16 cellular contexts compared by ENCODE assay signal in genomic region chr3:56914646-56915045, GRCh38.
DNase-seq lines count a peak whose midpoint lies in the region; ATAC-seq and TF ChIP-seq lines count a peak whose summit lies in the region.
"Had no signal": no experiment of that assay in that cellular context is flagged by ENCODE, and none has a peak within 500 bp of the region (broad histone marks: within the 10 kb centered on the region; RNA-seq: fewer than 3 reads in every experiment).

No MANE protein-coding gene starts in this region.

- intact Hi-C loops in activated naive CD4-positive, alpha-beta T cell treated with anti-CD3 and anti-CD28 coated beads for 36 hours (cut with micrococcal nuclease) = loop anchor here (1.0 to 5.0 kb wide), 3 partner anchors 13 to 357 kb away; partner anchors contain the start of genes APPL1 and CCDC66
- intact Hi-C loops in colonic mucosa (cut with DNase I) = no loop called here

- no peaks in the 10 kb centered on the region for H3F3A ChIP-seq in Loucy (ENCODE audit: low read depth)

- H3K36me3 ChIP-seq in Loucy (ENCODE audit: insufficient read depth, low read length) (no peaks in the 10 kb centered on the region), colonic mucosa (no peaks in the 10 kb centered on the region), H7 (replicated peaks; ENCODE audit: control insufficient read depth, insufficient read depth, low read length) (no peaks in the 10 kb centered on the region)

- peak overlapping the region; percentile 92 for H3K27ac Mint-ChIP-seq in activated naive CD4-positive, alpha-beta T cell treated with anti-CD3 and anti-CD28 coated beads for 36 hours
- H3K27ac Mint-ChIP-seq in activated naive CD4-positive, alpha-beta T cell treated with anti-CD3 and anti-CD28 coated beads, Interleukin-2, amount 50 U/mL, for 24 hours = peak overlapping the region; percentile 92
- peak overlapping the region; percentile 93 for H3K27ac Mint-ChIP-seq in stimulated activated memory B cell treated with anti-CD40 and anti-IgM and Interleukin-4, amounts not matched to agents 10 μg/mL and 1 μg/mL and 100 μg/mL, for 72 hours

- H3K4me3 ChIP-seq in Loucy (ENCODE audit: low read length, poor library complexity, severe bottlenecking) = peak overlapping the region; percentile 81
- no peak overlapping the region for H3K4me3 ChIP-seq in colonic mucosa
- no peak overlapping the region for H3K4me3 ChIP-seq in H7 (ENCODE audit: insufficient read depth, low read depth, low read length)

- no peaks in the 10 kb centered on the region for H3K9me3 Mint-ChIP-seq in activated naive CD4-positive, alpha-beta T cell treated with anti-CD3 and anti-CD28 coated beads for 36 hours
- H3K9me3 Mint-ChIP-seq in activated naive CD4-positive, alpha-beta T cell treated with anti-CD3 and anti-CD28 coated beads, Interleukin-2, amount 50 U/mL, for 24 hours = no peaks in the 10 kb centered on the region
- no peaks in the 10 kb centered on the region for H3K9me3 Mint-ChIP-seq in stimulated activated memory B cell treated with anti-CD40 and anti-IgM and Interleukin-4, amounts not matched to agents 10 μg/mL and 1 μg/mL and 100 μg/mL, for 72 hours

- H3K4me1 ChIP-seq in Loucy (ENCODE audit: insufficient read depth, low read length, poor library complexity, severe bottlenecking) (peaks cover 41% of the 10 kb centered on the region), colonic mucosa (no peaks in the 10 kb centered on the region)

- TF ChIP-seq CTCF in Loucy (conservative IDR thresholded peaks at IDR 0.05; ENCODE audit: low read length) (no peak), colonic mucosa (IDR thresholded peaks at IDR 0.05) (no peak)

- H3K36me3 Mint-ChIP-seq in activated naive CD4-positive, alpha-beta T cell treated with anti-CD3 and anti-CD28 coated beads for 36 hours (ENCODE audit: low read depth) = no peaks in the 10 kb centered on the region
- H3K36me3 Mint-ChIP-seq in activated naive CD4-positive, alpha-beta T cell treated with anti-CD3 and anti-CD28 coated beads, Interleukin-2, amount 50 U/mL, for 24 hours = peaks cover 2% of the 10 kb centered on the region
- H3K36me3 Mint-ChIP-seq in stimulated activated memory B cell treated with anti-CD40 and anti-IgM and Interleukin-4, amounts not matched to agents 10 μg/mL and 1 μg/mL and 100 μg/mL, for 72 hours = peaks cover 2% of the 10 kb centered on the region

- no peak overlapping the region for H3K27ac ChIP-seq in colonic mucosa

- H4K20me1 ChIP-seq in Loucy (ENCODE audit: insufficient read depth, low read length, poor library complexity, severe bottlenecking) = no peaks in the 10 kb centered on the region

- H3K27me3 ChIP-seq in Loucy (ENCODE audit: insufficient read depth, low read length, poor library complexity, severe bottlenecking) (no peaks in the 10 kb centered on the region), colonic mucosa (no peaks in the 10 kb centered on the region), H7 (ENCODE audit: control insufficient read depth, insufficient read depth, low read length) (no peaks in the 10 kb centered on the region)

- H3K4me3 Mint-ChIP-seq in activated naive CD4-positive, alpha-beta T cell treated with anti-CD3 and anti-CD28 coated beads for 36 hours = peak overlapping the region; percentile 47
- peak overlapping the region; percentile 97 for H3K4me3 Mint-ChIP-seq in activated naive CD4-positive, alpha-beta T cell treated with anti-CD3 and anti-CD28 coated beads, Interleukin-2, amount 50 U/mL, for 24 hours
- no peak overlapping the region for H3K4me3 Mint-ChIP-seq in stimulated activated memory B cell treated with anti-CD40 and anti-IgM and Interleukin-4, amounts not matched to agents 10 μg/mL and 1 μg/mL and 100 μg/mL, for 72 hours

- H3K4me2 ChIP-seq in Loucy (ENCODE audit: low read depth, low read length, poor library complexity, severe bottlenecking) = peak overlapping the region; percentile 95

- H3K9ac ChIP-seq in Loucy (ENCODE audit: low read depth, low read length, poor library complexity, severe bottlenecking) (peak overlapping the region; percentile 76), colonic mucosa (ENCODE audit: low read depth in 2 of 2, low read length in 2 of 2) (no peak overlapping the region)

- no peak for ATAC-seq in stimulated activated memory B cell treated with anti-CD40 and anti-IgM and Interleukin-4, amounts not matched to agents 10 μg/mL and 1 μg/mL and 100 μg/mL, for 72 hours

- DNase-seq in activated naive CD4-positive, alpha-beta T cell treated with anti-CD3 and anti-CD28 coated beads for 36 hours = peak; percentile 65
- DNase-seq in activated naive CD4-positive, alpha-beta T cell treated with anti-CD3 and anti-CD28 coated beads, Interleukin-2, amount 50 U/mL, for 16 hours = no peak
- DNase-seq in colonic mucosa (no peak), H7 (no peak), NCI-H1048 (lab: John Stamatoyannopoulos, UW) (no peak)
- DNase-seq: activated CD4-positive, alpha-beta T cell treated with anti-CD3 and anti-CD28 coated beads, Interleukin-2, amount 50 U/mL, for 1 hour; AML-193; cerebellar nuclear complex; DMS53; foreskin melanocyte; mesendoderm; NCI-H1436 treated with DMSO at 0.1 percent for 48 hours; occipital lobe had no signal

- no peak overlapping the region for H2AFZ ChIP-seq in Loucy (ENCODE audit: low read length)

- peaks cover 70% of the 10 kb centered on the region for H3K4me1 Mint-ChIP-seq in activated naive CD4-positive, alpha-beta T cell treated with anti-CD3 and anti-CD28 coated beads for 36 hours (ENCODE audit: low read depth)
- peaks cover 88% of the 10 kb centered on the region for H3K4me1 Mint-ChIP-seq in activated naive CD4-positive, alpha-beta T cell treated with anti-CD3 and anti-CD28 coated beads, Interleukin-2, amount 50 U/mL, for 24 hours
- H3K4me1 Mint-ChIP-seq in stimulated activated memory B cell treated with anti-CD40 and anti-IgM and Interleukin-4, amounts not matched to agents 10 μg/mL and 1 μg/mL and 100 μg/mL, for 72 hours = peaks cover 61% of the 10 kb centered on the region

- H3K27me3 Mint-ChIP-seq in activated naive CD4-positive, alpha-beta T cell treated with anti-CD3 and anti-CD28 coated beads for 36 hours (ENCODE audit: low read depth) = no peaks in the 10 kb centered on the region
- no peaks in the 10 kb centered on the region for H3K27me3 Mint-ChIP-seq in activated naive CD4-positive, alpha-beta T cell treated with anti-CD3 and anti-CD28 coated beads, Interleukin-2, amount 50 U/mL, for 24 hours
- no peaks in the 10 kb centered on the region for H3K27me3 Mint-ChIP-seq in stimulated activated memory B cell treated with anti-CD40 and anti-IgM and Interleukin-4, amounts not matched to agents 10 μg/mL and 1 μg/mL and 100 μg/mL, for 72 hours

- H3K9me2 ChIP-seq in Loucy (replicated peaks; ENCODE audit: low read depth, low read length) = no peaks in the 10 kb centered on the region

- CTCF ChIA-PET in activated naive CD4-positive, alpha-beta T cell treated with anti-CD3 and anti-CD28 coated beads for 36 hours (lab: Charles Lee) = interaction anchor here (0.5 to 5.4 kb wide), 10 partner anchors 9 to 114 kb away, joined by 3 to 43 read pairs (median 4); partner anchors contain the start of gene ARHGEF3

- H3K79me2 ChIP-seq in Loucy (ENCODE audit: insufficient read depth, low read length) = peaks cover 62% of the 10 kb centered on the region

- H3K9me3 ChIP-seq in Loucy (ENCODE audit: insufficient read depth, low read depth, low read length) = no peaks in the 10 kb centered on the region
- no peaks in the 10 kb centered on the region for H3K9me3 ChIP-seq in colonic mucosa
